ENCODE assay signal across 1 cellular context in genomic region chr7:77569514-77570232, GRCh38.
TF ChIP-seq lines count a peak whose summit lies in the region.

No MANE protein-coding gene starts in this region.

TF ChIP-seq in GM12878, 131 proteins besides CTCF, POLR2A, EP300 and RAD21:
- TF ChIP-seq E4F1 (IDR thresholded peaks at IDR 0.05; ENCODE audit: borderline replicate concordance, partially characterized antibody) = no peak
- TF ChIP-seq ZSCAN29 (IDR thresholded peaks at IDR 0.05) = no peak
- TF ChIP-seq, protein P1, sequence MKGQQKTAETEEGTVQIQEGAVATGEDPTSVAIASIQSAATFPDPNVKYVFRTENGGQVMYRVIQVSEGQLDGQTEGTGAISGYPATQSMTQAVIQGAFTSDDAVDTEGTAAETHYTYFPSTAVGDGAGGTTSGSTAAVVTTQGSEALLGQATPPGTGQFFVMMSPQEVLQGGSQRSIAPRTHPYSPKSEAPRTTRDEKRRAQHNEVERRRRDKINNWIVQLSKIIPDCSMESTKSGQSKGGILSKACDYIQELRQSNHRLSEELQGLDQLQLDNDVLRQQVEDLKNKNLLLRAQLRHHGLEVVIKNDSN (IDR thresholded peaks at IDR 0.05; ENCODE audit: borderline replicate concordance, extremely low read length, insufficient read depth, low read depth, low read length) = no peak
- no peak for TF ChIP-seq KAT2A (conservative IDR thresholded peaks at IDR 0.05; ENCODE audit: control insufficient read depth, low read depth, low read length)
- no peak for TF ChIP-seq SREBF1 (IDR thresholded peaks at IDR 0.05; ENCODE audit: low read length)
- no peak for TF ChIP-seq E2F4 (IDR thresholded peaks at IDR 0.05; ENCODE audit: low read depth, low read length)
- TF ChIP-seq RFX5 (IDR thresholded peaks at IDR 0.05; ENCODE audit: low read depth, low read length) = no peak
